Comparison of ENCODE assay signal across 12 cellular contexts in the genomic region with DNA sequence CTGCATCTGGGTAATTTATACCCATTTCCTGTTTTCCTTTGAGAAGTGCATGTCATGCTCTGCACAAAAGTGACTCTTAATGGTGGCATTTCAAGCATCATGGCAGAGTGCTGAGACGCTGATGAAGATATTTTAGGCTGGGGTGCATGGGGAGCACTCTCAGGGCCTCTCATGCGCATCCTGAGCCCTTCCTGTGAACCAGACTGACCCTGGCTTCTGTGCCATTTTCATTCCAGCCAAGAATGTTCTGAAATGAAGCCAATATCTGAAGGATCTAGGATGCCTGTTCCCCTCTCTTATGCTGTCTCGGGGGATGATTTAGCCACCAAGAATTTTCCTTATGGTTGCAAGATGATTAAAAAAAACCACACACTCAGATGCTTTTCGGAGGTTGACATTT.
DNase-seq lines count a peak whose midpoint lies in the region; ATAC-seq and TF ChIP-seq lines count a peak whose summit lies in the region.
"Had no signal": no experiment of that assay in that cellular context is flagged by ENCODE, and none has a peak within 500 bp of the region (broad histone marks: within the 10 kb centered on the region; RNA-seq: fewer than 3 reads in every experiment).

No MANE protein-coding gene starts in this region.

- H3K36me3 Mint-ChIP-seq in activated CD8-positive, alpha-beta memory T cell treated with anti-CD3 and anti-CD28 coated beads, Interleukin-2, amount 10 ng/mL, durations not matched to agents 7 days and 5 days = no peaks in the 10 kb centered on the region

- H3K36me3 ChIP-seq in PC-9 (ENCODE audit: low read depth) = no peaks in the 10 kb centered on the region
- H3K36me3 ChIP-seq: upper lobe of right lung had no signal

- intact Hi-C loops in PC-9 (cut with micrococcal nuclease; ENCODE audit: unreplicated experiment) = no loop called here

- no peak overlapping the region for H3K4me2 ChIP-seq in PC-9

- H3K4me3 Mint-ChIP-seq in activated CD8-positive, alpha-beta memory T cell treated with anti-CD3 and anti-CD28 coated beads, Interleukin-2, amount 10 ng/mL, durations not matched to agents 7 days and 5 days = no peak overlapping the region

- no peaks in the 10 kb centered on the region for H3K9me3 Mint-ChIP-seq in activated CD8-positive, alpha-beta memory T cell treated with anti-CD3 and anti-CD28 coated beads, Interleukin-2, amount 10 ng/mL, durations not matched to agents 7 days and 5 days (ENCODE audit: low read depth)

- CTCF ChIA-PET in PC-9 (lab: Charles Lee) = no interaction called here
- CTCF ChIA-PET in activated CD8-positive, alpha-beta memory T cell treated with anti-CD3 and anti-CD28 coated beads, Interleukin-2, amount 10 ng/mL, durations not matched to agents 7 days and 5 days (lab: Charles Lee) = no interaction called here

- ATAC-seq in activated CD8-positive, alpha-beta memory T cell treated with anti-CD3 and anti-CD28 coated beads, Interleukin-2, amount 10 ng/mL, durations not matched to agents 7 days and 5 days = no peak
- ATAC-seq in HG03097 (IDR thresholded peaks at IDR 0.05; ENCODE audit: low FRiP score, unreplicated experiment) = no peak
- ATAC-seq: Panc1, right cardiac atrium, upper lobe of right lung had no signal

- H3K27me3 Mint-ChIP-seq in activated CD8-positive, alpha-beta memory T cell treated with anti-CD3 and anti-CD28 coated beads, Interleukin-2, amount 10 ng/mL, durations not matched to agents 7 days and 5 days = no peaks in the 10 kb centered on the region

- no peak overlapping the region for H3K27ac ChIP-seq in PC-9
- H3K27ac ChIP-seq: upper lobe of right lung had no signal

- no peaks in the 10 kb centered on the region for H3F3A ChIP-seq in PC-9 (ENCODE audit: insufficient read depth, low read depth)

- no peaks in the 10 kb centered on the region for H3K79me2 ChIP-seq in PC-9 (ENCODE audit: low read depth)

- H3K27me3 ChIP-seq in PC-9 (ENCODE audit: insufficient read depth, low read depth) = no peaks in the 10 kb centered on the region
- H3K27me3 ChIP-seq: upper lobe of right lung had no signal

- H3K4me1 ChIP-seq in PC-9 (replicated peaks; ENCODE audit: insufficient read depth) = no peaks in the 10 kb centered on the region
- H3K4me1 ChIP-seq: upper lobe of right lung had no signal

- POLR2A ChIA-PET in PC-9 (lab: Charles Lee; ENCODE audit: unreplicated experiment) = interaction anchor here (0.6 kb wide), 1 partner anchor 1134 kb away, joined by 3 read pairs; no protein-coding TSS in a partner anchor

- no peaks in the 10 kb centered on the region for H3K9me3 ChIP-seq in PC-9 (ENCODE audit: insufficient read depth, low read depth)
- H3K9me3 ChIP-seq: upper lobe of right lung had no signal

- H3K4me3 ChIP-seq in PC-9 (no peak overlapping the region), retinal pigment epithelial cell (ENCODE audit: low read length) (no peak overlapping the region)
- H3K4me3 ChIP-seq: upper lobe of right lung had no signal

- H3K4me1 Mint-ChIP-seq in activated CD8-positive, alpha-beta memory T cell treated with anti-CD3 and anti-CD28 coated beads, Interleukin-2, amount 10 ng/mL, durations not matched to agents 7 days and 5 days = no peaks in the 10 kb centered on the region

- H3K27ac Mint-ChIP-seq in activated CD8-positive, alpha-beta memory T cell treated with anti-CD3 and anti-CD28 coated beads, Interleukin-2, amount 10 ng/mL, durations not matched to agents 7 days and 5 days = no peak overlapping the region

- DNase-seq in EL (peak; percentile 98), PC-9 (peak; percentile 1 to 21), epidermal melanocyte (ENCODE audit: insufficient read length, low spot score) (peak; percentile 67), retinal pigment epithelial cell (ENCODE audit: low read depth) (peak; percentile 80), NCI-H2227 (lab: John Stamatoyannopoulos, UW; ENCODE audit: unreplicated experiment) (no peak), hippocampal formation (lab: John Stamatoyannopoulos, UW) (no peak)
- no peak for DNase-seq in activated CD8-positive, alpha-beta memory T cell treated with anti-CD3 and anti-CD28 coated beads, Interleukin-2, amount 10 ng/mL, durations not matched to agents 7 days and 5 days
- DNase-seq: activated gamma-delta T cell, right cardiac atrium, upper lobe of right lung had no signal

- TF ChIP-seq CTCF in PC-9 (conservative IDR thresholded peaks at IDR 0.05) = no peak
- no peak for TF ChIP-seq CTCF in retinal pigment epithelial cell (conservative IDR thresholded peaks at IDR 0.05; ENCODE audit: low read depth, low read length)

- H4K20me1 ChIP-seq in PC-9 (ENCODE audit: insufficient read depth) = no peaks in the 10 kb centered on the region

- no peak overlapping the region for H2AFZ ChIP-seq in PC-9

- no TSS peak for BruUV-seq in PC-9 (replicated peaks; lab: Mats Ljungman, UMichigan)

- H3K9me2 ChIP-seq in PC-9 (ENCODE audit: insufficient read depth) = no peaks in the 10 kb centered on the region

Comparison
In these comparisons a context has a peak if more than half of its experiments do, and no peak if none do; other contexts are left out.
1. DNase-seq: peak in EL (single experiment), PC-9 (2 of 2), epidermal melanocyte (single experiment) and retinal pigment epithelial cell (single experiment); none in NCI-H2227 (single experiment), activated CD8-positive, alpha-beta memory T cell treated with anti-CD3 and anti-CD28 coated beads, Interleukin-2, amount 10 ng/mL, durations not matched to agents 7 days and 5 days (single experiment) and hippocampal formation (0 of 2).